8 cellular contexts compared by ENCODE assay signal in genomic region chr9:78235771-78236510, GRCh38. TPM values are rescaled to one million over a fixed set of nuclear protein-coding genes. Genes with fewer than 3 reads are reported as not detected.
DNase-seq lines count a peak whose midpoint lies in the region; ATAC-seq and TF ChIP-seq lines count a peak whose summit lies in the region.

Gene CEP78, plus strand, starts transcription at chr9:78236075. Its CDS starts 276 bp downstream, at chr9:78236351.

- peak within 1 kb of the TSS; percentile 66 for H3K27ac ChIP-seq in cingulate gyrus (ENCODE audit: low read depth, low read length)

- no peaks in the 10 kb centered on the region for H3K9me3 ChIP-seq in BE2C

- peaks cover 3% of the 10 kb centered on the region; the same call in 1 of the 2 replicates for H3K27me3 ChIP-seq in BE2C

- ATAC-seq in HG03432 (IDR thresholded peaks at IDR 0.05; ENCODE audit: unreplicated experiment) = peak; percentile 99

- peaks cover 5% of the 10 kb centered on the region for H3K36me3 ChIP-seq in BE2C

- H3K4me3 ChIP-seq in BE2C (ENCODE audit: low read depth, low read length) = peak within 1 kb of the TSS; percentile 85

- H3K4me1 ChIP-seq in BE2C = no peaks in the 10 kb centered on the region

- peak; percentile 93 for TF ChIP-seq POLR2A in GM19193 (IDR thresholded peaks at IDR 0.05; ENCODE audit: extremely low read depth, insufficient read depth, insufficient read length)

- DNase-seq in BE2C = peak; percentile 96
- peak; percentile 77 for DNase-seq in NCI-H510A treated with DMSO at 0.1 percent for 48 hours (lab: John Stamatoyannopoulos, UW)
- peak; percentile 83 to 85 for DNase-seq in activated CD4-positive, alpha-beta T cell treated with anti-CD3 and anti-CD28 coated beads for 4 hours
- DNase-seq in kidney tubule cell (ENCODE audit: low spot score) = peak; percentile 94
- DNase-seq in stimulated activated CD4-positive, alpha-beta T cell treated with anti-CD3 and anti-CD28 coated beads, Interleukin-1b, Interleukin-23, amount 100 ng/mL, for 1 hour (ENCODE audit: low read depth in 2 of 2) = peak; percentile 52 to 68

- no peak for TF ChIP-seq CTCF in BE2C (IDR thresholded peaks at IDR 0.05; ENCODE audit: low read depth, low read length)

RNA-seq across cellular contexts. Expression of gene CEP78, which starts in this region (rescaled TPM):
- polyA plus RNA-seq in BE2C (2012; ENCODE audit: insufficient read depth, insufficient read length, low read depth) = 4.6 TPM

Comparison
In these comparisons a context has a peak if more than half of its experiments do, and no peak if none do; other contexts are left out.
1. Peak in every context shown above with its lines: DNase-seq, ATAC-seq, H3K4me3 ChIP-seq and H3K27ac ChIP-seq.